ENCODE assay signal across 1 cellular context in genomic region chr4:75841641-75842520, GRCh38.
TF ChIP-seq lines count a peak whose summit lies in the region.

No MANE protein-coding gene starts in this region.

TF ChIP-seq in K562, 482 proteins besides CTCF, POLR2A, EP300 and RAD21 (continued from another document):
- peak; percentile 46; the same call in 1 of the 2 replicates for TF ChIP-seq ZNF592 (IDR thresholded peaks at IDR 0.05)
- no peak for TF ChIP-seq ZNF23 (CRISPR knock-in tag; IDR thresholded peaks at IDR 0.05)
- peak; percentile 86 for TF ChIP-seq NFE2L1 (tag; IDR thresholded peaks at IDR 0.05; ENCODE audit: borderline replicate concordance, low read depth)
- TF ChIP-seq SUPT5H (IDR thresholded peaks at IDR 0.05) = no peak
- peak; percentile 92 for TF ChIP-seq ZNF316 (IDR thresholded peaks at IDR 0.05)
- TF ChIP-seq SMC3 (conservative IDR thresholded peaks at IDR 0.05; ENCODE audit: insufficient read depth, low read depth, low read length) = no peak
- TF ChIP-seq MYBL2 (IDR thresholded peaks at IDR 0.05; ENCODE audit: low read depth) = no peak
- no peak for TF ChIP-seq MYBL2 (CRISPR knock-in tag; IDR thresholded peaks at IDR 0.05; ENCODE audit: borderline replicate concordance)
- TF ChIP-seq SMARCA4 (IDR thresholded peaks at IDR 0.05) = peak; percentile 64; the same call in 1 of the 2 replicates
- peak; percentile 95 for TF ChIP-seq MAFG (tag; conservative IDR thresholded peaks at IDR 0.05)
- TF ChIP-seq FOXJ2 (tag; IDR thresholded peaks at IDR 0.05) = peak; percentile 33; the same call in 1 of the 2 replicates
- no peak for TF ChIP-seq ZNF696 (CRISPR knock-in tag; conservative IDR thresholded peaks at IDR 0.05)
- peak; percentile 75 for TF ChIP-seq MAFK (IDR thresholded peaks at IDR 0.05; ENCODE audit: low read length)
- TF ChIP-seq NFE2 (IDR thresholded peaks at IDR 0.05; ENCODE audit: low read depth) = peak; percentile 91
- peak; percentile 84 for TF ChIP-seq MAFF (IDR thresholded peaks at IDR 0.05; ENCODE audit: low read length)
- TF ChIP-seq ETV1 (tag; conservative IDR thresholded peaks at IDR 0.05; ENCODE audit: low read depth) = peak; percentile 65; the same call in 1 of the 2 replicates
TF ChIP-seq in K562: peak in this region for 15.
